ENCODE assay signal across 21 cellular contexts in the genomic region with DNA sequence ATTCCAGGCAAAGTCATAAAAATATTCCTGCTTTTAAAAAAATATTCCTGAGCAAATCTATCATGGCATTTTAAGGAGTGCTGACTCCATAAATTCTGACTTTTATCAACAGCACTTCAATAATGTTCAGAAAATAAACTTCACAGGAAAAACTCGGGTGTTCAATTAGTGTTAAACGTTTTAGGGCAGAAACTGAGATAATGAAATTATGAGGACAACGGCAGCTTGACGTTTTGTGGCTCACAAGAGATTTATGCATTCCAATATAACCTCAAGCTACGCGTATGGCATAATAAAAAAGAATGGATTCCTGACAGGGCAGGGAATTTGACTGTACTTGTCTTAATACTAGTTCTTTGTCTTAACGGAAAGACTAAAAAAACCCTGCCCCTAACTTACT.
"Had no signal": no experiment of that assay in that cellular context is flagged by ENCODE, and none has a peak within 500 bp of the region (broad histone marks: within the 10 kb centered on the region; RNA-seq: fewer than 3 reads in every experiment).

No MANE protein-coding gene starts in this region.

- H3K36me3 Mint-ChIP-seq: stimulated activated effector memory CD8-positive, alpha-beta T cell treated with anti-CD3 and anti-CD28 coated beads, Interleukin-12 subunit alpha, Interleukin-12 subunit beta, amount 100 ng/mL, for 72 hours had no signal

- H3K27me3 ChIP-seq: esophagus muscularis mucosa, hepatocyte, neutrophil, thyroid gland, upper lobe of left lung, vagina had no signal

- H3K79me2 ChIP-seq: hepatocyte had no signal

- ATAC-seq: left colon; naive thymus-derived CD4-positive, alpha-beta T cell; right cardiac atrium; stimulated activated effector memory CD8-positive, alpha-beta T cell treated with anti-CD3 and anti-CD28 coated beads, Interleukin-12 subunit alpha, Interleukin-12 subunit beta, amount 100 ng/mL, for 72 hours; stimulated activated naive CD8-positive, alpha-beta T cell treated with anti-CD3 and anti-CD28 coated beads, Interleukin-15, Interleukin-2, amounts not matched to agents 100 U/mL and 50 U/mL, for 24 hours had no signal

- H3K27ac ChIP-seq: coronary artery, dorsolateral prefrontal cortex, epithelial cell of prostate, esophagus muscularis mucosa, hepatocyte, neutrophil, suprapubic skin, thyroid gland, upper lobe of left lung, vagina had no signal

- H3K27ac Mint-ChIP-seq: naive thymus-derived CD4-positive, alpha-beta T cell; nephron progenitor cell; stimulated activated effector memory CD8-positive, alpha-beta T cell treated with anti-CD3 and anti-CD28 coated beads, Interleukin-12 subunit alpha, Interleukin-12 subunit beta, amount 100 ng/mL, for 72 hours had no signal

- DNase-seq: dorsolateral prefrontal cortex; effector CD8-positive, alpha-beta T cell; left colon; naive thymus-derived CD4-positive, alpha-beta T cell; nephron progenitor cell; posterior cingulate gyrus; right cardiac atrium; small intestine; stimulated activated CD4-positive, alpha-beta T cell treated with anti-CD3 and anti-CD28 coated beads, Interleukin-4, amount 100 ng/mL, for 1 hour; stimulated activated CD8-positive, alpha-beta memory T cell treated with anti-CD3 and anti-CD28 coated beads, Interleukin-4, amount 100 ng/mL, for 48 hours; stimulated activated naive CD8-positive, alpha-beta T cell treated with anti-CD3 and anti-CD28 coated beads, Interleukin-15, Interleukin-2, amounts not matched to agents 100 U/mL and 50 U/mL, for 24 hours; thyroid gland; upper lobe of left lung had no signal

- H3K9me3 ChIP-seq: esophagus muscularis mucosa, neutrophil, suprapubic skin, thyroid gland, upper lobe of left lung, vagina had no signal

- H3K4me3 ChIP-seq: coronary artery, dorsolateral prefrontal cortex, esophagus muscularis mucosa, hepatocyte, suprapubic skin, thyroid gland, upper lobe of left lung, vagina had no signal

- H3K9me3 Mint-ChIP-seq: stimulated activated effector memory CD8-positive, alpha-beta T cell treated with anti-CD3 and anti-CD28 coated beads, Interleukin-12 subunit alpha, Interleukin-12 subunit beta, amount 100 ng/mL, for 72 hours had no signal

- H3K4me1 Mint-ChIP-seq: nephron progenitor cell had no signal

- H3K4me3 Mint-ChIP-seq: naive thymus-derived CD4-positive, alpha-beta T cell; nephron progenitor cell; stimulated activated effector memory CD8-positive, alpha-beta T cell treated with anti-CD3 and anti-CD28 coated beads, Interleukin-12 subunit alpha, Interleukin-12 subunit beta, amount 100 ng/mL, for 72 hours had no signal

- H3K4me2 ChIP-seq: hepatocyte had no signal

- H2AFZ ChIP-seq: hepatocyte had no signal

- H3K36me3 ChIP-seq: esophagus muscularis mucosa, neutrophil, suprapubic skin, thyroid gland, upper lobe of left lung, vagina had no signal

- H3K4me1 ChIP-seq: esophagus muscularis mucosa, suprapubic skin, thyroid gland, upper lobe of left lung, vagina had no signal
